13 cellular contexts compared by ENCODE assay signal in genomic region chrX:122583526-122583925, GRCh38.
DNase-seq lines count a peak whose midpoint lies in the region; ATAC-seq, FAIRE-seq and TF ChIP-seq lines count a peak whose summit lies in the region.
"Had no signal": no experiment of that assay in that cellular context is flagged by ENCODE, and none has a peak within 500 bp of the region (broad histone marks: within the 10 kb centered on the region; RNA-seq: fewer than 3 reads in every experiment).

No MANE protein-coding gene starts in this region.

- POLR2A ChIA-PET in naive thymus-derived CD8-positive, alpha-beta T cell (lab: Charles Lee), result no interaction called here

- no peak overlapping the region for H3K4me3 ChIP-seq in epithelial cell of esophagus (ENCODE audit: low read length)

- no peak for FAIRE-seq in H54 (lab: Jason Lieb, UNC)

- peaks cover 0 to 12% (median 1%) of the 10 kb centered on the region in 9 donors for H3K9me3 Mint-ChIP-seq in naive thymus-derived CD8-positive, alpha-beta T cell
- H3K9me3 Mint-ChIP-seq: CD4-positive, alpha-beta T cell had no signal

- H3K4me1 Mint-ChIP-seq in naive thymus-derived CD8-positive, alpha-beta T cell, result no peaks in the 10 kb centered on the region
- H3K4me1 Mint-ChIP-seq: B cell had no signal

- TF ChIP-seq POLR2A in H54 (IDR thresholded peaks at IDR 0.05; ENCODE audit: low read depth, low read length), result no peak

- H3K27ac Mint-ChIP-seq in naive thymus-derived CD8-positive, alpha-beta T cell, result no peak overlapping the region
- H3K27ac Mint-ChIP-seq: B cell; CD4-positive, alpha-beta T cell had no signal

- no peak overlapping the region for H3K4me3 Mint-ChIP-seq in naive thymus-derived CD8-positive, alpha-beta T cell
- H3K4me3 Mint-ChIP-seq: B cell; CD4-positive, alpha-beta T cell; HFFc6 had no signal

- ATAC-seq in GM18868 (IDR thresholded peaks at IDR 0.05; ENCODE audit: unreplicated experiment), result no peak
- no peak for ATAC-seq in naive thymus-derived CD8-positive, alpha-beta T cell

- DNase-seq in NCI-H748 (lab: John Stamatoyannopoulos, UW; ENCODE audit: unreplicated experiment), result peak; percentile 23
- no peak for DNase-seq in NCI-H748 treated with DMSO at 0.1 percent for 48 hours (lab: John Stamatoyannopoulos, UW)
- peak; percentile 46 for DNase-seq in M059J (ENCODE audit: low read depth)
- peak; percentile 53 for DNase-seq in epithelial cell of esophagus (ENCODE audit: low read depth)
- DNase-seq in H54 (ENCODE audit: insufficient read length, low spot score), result no peak
- no peak for DNase-seq in naive thymus-derived CD8-positive, alpha-beta T cell
- DNase-seq: C1 segment of cervical spinal cord; CD4-positive, alpha-beta T cell; GOT3; HCEC 1CT; HFFc6 had no signal

- no peaks in the 10 kb centered on the region for H3K27me3 Mint-ChIP-seq in naive thymus-derived CD8-positive, alpha-beta T cell
- H3K27me3 Mint-ChIP-seq: B cell; CD4-positive, alpha-beta T cell had no signal

- H3K36me3 Mint-ChIP-seq in naive thymus-derived CD8-positive, alpha-beta T cell, result no peaks in the 10 kb centered on the region

- TF ChIP-seq CTCF in epithelial cell of esophagus (IDR thresholded peaks at IDR 0.05; ENCODE audit: insufficient read depth, low read depth, low read length, missing control alignments), result no peak

Comparison
In these comparisons a context has a peak if more than half of its experiments do, and no peak if none do; other contexts are left out.
1. DNase-seq: peak in NCI-H748 (single experiment), M059J (single experiment) and epithelial cell of esophagus (single experiment); none in NCI-H748 treated with DMSO at 0.1 percent for 48 hours (single experiment), H54 (single experiment) and naive thymus-derived CD8-positive, alpha-beta T cell (0 of 10).